13 cellular contexts compared by ENCODE assay signal in the genomic region with DNA sequence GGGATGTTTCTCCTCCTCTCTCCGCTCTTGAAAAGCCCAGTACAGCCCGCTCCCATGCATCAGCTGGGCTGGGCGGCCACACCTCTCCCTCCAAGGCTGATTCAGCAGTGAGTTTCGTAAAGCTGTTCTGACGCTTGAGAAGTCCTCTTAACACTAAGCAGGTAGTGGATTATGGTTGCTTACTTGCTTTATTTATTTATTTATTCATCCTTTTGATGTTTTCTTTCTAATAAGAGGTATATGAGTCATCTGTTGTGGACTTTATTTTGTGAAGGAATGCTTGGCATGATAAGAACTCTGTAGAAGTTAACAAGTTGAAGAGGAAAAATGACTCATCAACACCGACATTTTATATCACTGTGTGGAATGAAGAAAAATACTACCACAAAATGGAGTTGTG.
DNase-seq lines count a peak whose midpoint lies in the region; ATAC-seq and TF ChIP-seq lines count a peak whose summit lies in the region.
"Had no signal": no experiment of that assay in that cellular context is flagged by ENCODE, and none has a peak within 500 bp of the region (broad histone marks: within the 10 kb centered on the region; RNA-seq: fewer than 3 reads in every experiment).

No MANE protein-coding gene starts in this region.

- H3K4me1 ChIP-seq in ovary (ENCODE audit: insufficient read depth): no peaks in the 10 kb centered on the region
- H3K4me1 ChIP-seq: neural progenitor cell, tibial artery had no signal

- H3K27ac ChIP-seq in ovary: no peak overlapping the region
- H3K27ac ChIP-seq: cardiac muscle cell, neural progenitor cell, tibial artery had no signal

- intact Hi-C loops in ovary (cut with DNase I): no loop called here

- H3K36me3 ChIP-seq in ovary: no peaks in the 10 kb centered on the region
- H3K36me3 ChIP-seq: cardiac muscle cell, neural progenitor cell, tibial artery had no signal

- no peak for TF ChIP-seq EP300 in ovary (IDR thresholded peaks at IDR 0.05)

- 69 to 76% (median 72%) methylated on average over 6 of the region's 6 CpGs for WGBS in ovary, 3 donors

- H3K4me3 ChIP-seq in HFF-Myc (replicated peaks; ENCODE audit: low read depth, low read length) (no peak overlapping the region), astrocyte of the cerebellum (ENCODE audit: low read depth, low read length) (no peak overlapping the region), ovary (no peak overlapping the region)
- H3K4me3 ChIP-seq: cardiac muscle cell, neural progenitor cell, tibial artery had no signal

- peak; percentile 92 for DNase-seq in A172 (ENCODE audit: low spot score)
- peak; percentile 56 for DNase-seq in HFF-Myc (ENCODE audit: extremely low read depth, low read depth)
- DNase-seq in astrocyte of the cerebellum (ENCODE audit: low read depth): peak; percentile 38
- peak; percentile 43 for DNase-seq in iris pigment epithelial cell (ENCODE audit: low read depth)
- no peak for DNase-seq in NCI-H2081 (lab: John Stamatoyannopoulos, UW)
- no peak for DNase-seq in ovary
- no peak for DNase-seq in amniotic stem cell (lab: John Stamatoyannopoulos, UW)
- DNase-seq: activated CD8-positive, alpha-beta memory T cell treated with anti-CD3 and anti-CD28 coated beads, Interleukin-2, amount 10 ng/mL, durations not matched to agents 7 days and 5 days; NCI-H510A treated with DMSO at 0.1 percent for 48 hours; tibial artery had no signal

- TF ChIP-seq CTCF in HFF-Myc (IDR thresholded peaks at IDR 0.05; ENCODE audit: low read depth, low read length, missing control alignments) (no peak), astrocyte of the cerebellum (IDR thresholded peaks at IDR 0.05; ENCODE audit: low read depth, low read length, missing control alignments) (no peak), ovary (IDR thresholded peaks at IDR 0.05) (no peak)

- no peak for TF ChIP-seq POLR2A in ovary (IDR thresholded peaks at IDR 0.05)
- no peak for TF ChIP-seq POLR2A in GM18505 (IDR thresholded peaks at IDR 0.05; ENCODE audit: borderline replicate concordance, extremely low read depth, insufficient read depth, insufficient read length)

- in situ Hi-C loops in astrocyte of the cerebellum (cut with HindIII; ENCODE audit: low sequenced_read_pairs): no loop called here

- no peaks in the 10 kb centered on the region for H3K9me3 ChIP-seq in ovary
- H3K9me3 ChIP-seq: tibial artery had no signal

- no peaks in the 10 kb centered on the region for H3K27me3 ChIP-seq in ovary
- H3K27me3 ChIP-seq: cardiac muscle cell, neural progenitor cell, tibial artery had no signal

- ATAC-seq in GM18505 (IDR thresholded peaks at IDR 0.05; ENCODE audit: unreplicated experiment): no peak
- ATAC-seq: activated CD8-positive, alpha-beta memory T cell treated with anti-CD3 and anti-CD28 coated beads, Interleukin-2, amount 10 ng/mL, durations not matched to agents 7 days and 5 days had no signal

Comparison
In these comparisons a context has a peak if more than half of its experiments do, and no peak if none do; other contexts are left out.
1. DNase-seq: peak in A172 (single experiment), HFF-Myc (single experiment), astrocyte of the cerebellum (single experiment) and iris pigment epithelial cell (single experiment); none in NCI-H2081 (0 of 2), ovary (0 of 5) and amniotic stem cell (single experiment).